8 cellular contexts compared by ENCODE assay signal in genomic region chr2:219250044-219250781, GRCh38. TPM values are rescaled to one million over a fixed set of nuclear protein-coding genes. Genes with fewer than 3 reads are reported as not detected.
A peak's percentile ranks its signal among the peaks of the same experiment; 100 is the strongest.
DNase-seq lines count a peak whose midpoint lies in the region; FAIRE-seq and TF ChIP-seq lines count a peak whose summit lies in the region.

No MANE protein-coding gene starts in this region.

- DNase-seq in DMS53 treated with DMSO at 0.1 percent for 48 hours (lab: John Stamatoyannopoulos, UW; ENCODE audit: unreplicated experiment): peak; percentile 9
- DNase-seq in PC-9: no peak
- no peak for DNase-seq in urothelium cell line (ENCODE audit: low spot score)
- DNase-seq in HPDE6-E6E7 (ENCODE audit: extremely low spot score): no peak
- no peak for DNase-seq in C1 segment of cervical spinal cord (lab: John Stamatoyannopoulos, UW)
- no peak for DNase-seq in T1000 (lab: John Stamatoyannopoulos, UW)

- peaks cover 70% of the 10 kb centered on the region for H3K4me1 ChIP-seq in PC-9 (replicated peaks; ENCODE audit: insufficient read depth)
- H3K4me1 ChIP-seq in endocrine pancreas (ENCODE audit: control insufficient read depth, insufficient read depth, low read length): peaks cover 28% of the 10 kb centered on the region
- H3K4me1 ChIP-seq in rectal smooth muscle tissue (ENCODE audit: control insufficient read depth, insufficient read depth, low read length): peaks cover 28% of the 10 kb centered on the region

- H3K36me3 ChIP-seq in PC-9 (ENCODE audit: low read depth): 0 out of 2 replicates have a peak, but pooled peaks cover 9% of the 10 kb centered on the region
- H3K36me3 ChIP-seq in endocrine pancreas (ENCODE audit: control insufficient read depth, insufficient read depth, low read length): no peaks in the 10 kb centered on the region
- peaks cover 12% of the 10 kb centered on the region for H3K36me3 ChIP-seq in rectal smooth muscle tissue (ENCODE audit: control insufficient read depth, insufficient read depth, low read length)

- H3K4me3 ChIP-seq in PC-9 (peak overlapping the region; percentile 21; the same call in 1 of the 2 replicates), endocrine pancreas (ENCODE audit: control insufficient read depth, insufficient read depth, low read length) (no peak overlapping the region), rectal smooth muscle tissue (ENCODE audit: low read length) (peak overlapping the region; percentile 3)

- no peaks in the 10 kb centered on the region for H3K9me2 ChIP-seq in PC-9 (ENCODE audit: insufficient read depth)

- BruUV-seq in PC-9 (replicated peaks; lab: Mats Ljungman, UMichigan): no TSS peak

- no peak for FAIRE-seq in urothelium cell line (lab: Jason Lieb, UNC)

- H3K79me2 ChIP-seq in PC-9 (ENCODE audit: low read depth): peaks cover 53% of the 10 kb centered on the region

- H3K27ac ChIP-seq in PC-9: peak overlapping the region; percentile 78
- H3K27ac ChIP-seq in rectal smooth muscle tissue (ENCODE audit: low read depth, low read length): peak overlapping the region; percentile 84

- peaks cover 44% of the 10 kb centered on the region for H3F3A ChIP-seq in PC-9 (ENCODE audit: insufficient read depth, low read depth)

- H4K20me1 ChIP-seq in PC-9 (ENCODE audit: insufficient read depth): no peaks in the 10 kb centered on the region

- H3K9ac ChIP-seq in endocrine pancreas (ENCODE audit: control insufficient read depth, insufficient read depth, low read length): peak overlapping the region; percentile 48
- peak overlapping the region; percentile 52 for H3K9ac ChIP-seq in rectal smooth muscle tissue (ENCODE audit: low read length)

- no peak overlapping the region for H2AFZ ChIP-seq in PC-9

- intact Hi-C loops in PC-9 (cut with micrococcal nuclease; ENCODE audit: unreplicated experiment): no loop called here

- no peaks in the 10 kb centered on the region for H3K9me3 ChIP-seq in PC-9 (ENCODE audit: insufficient read depth, low read depth)
- H3K9me3 ChIP-seq in endocrine pancreas (ENCODE audit: control insufficient read depth, low read length): no peaks in the 10 kb centered on the region

- TF ChIP-seq CTCF in PC-9 (conservative IDR thresholded peaks at IDR 0.05): no peak

- H3K4me2 ChIP-seq in PC-9: peak overlapping the region; percentile 73

- H3K27me3 ChIP-seq in PC-9 (ENCODE audit: insufficient read depth, low read depth) (no peaks in the 10 kb centered on the region), endocrine pancreas (ENCODE audit: control insufficient read depth, insufficient read depth, low read length) (no peaks in the 10 kb centered on the region), rectal smooth muscle tissue (ENCODE audit: control insufficient read depth, insufficient read depth, low read length) (no peaks in the 10 kb centered on the region)

- POLR2A ChIA-PET in PC-9 (lab: Charles Lee; ENCODE audit: unreplicated experiment): interaction anchor here (0.6 to 1.6 kb wide), 3 partner anchors 12 to 43 kb away, joined by 4 to 15 read pairs (median 6); partner anchors contain the start of gene DNAJB2

- CTCF ChIA-PET in PC-9 (lab: Charles Lee): interaction anchor here (0.8 to 1.1 kb wide), 2 partner anchors 45 to 273 kb away, joined by 3 to 13 read pairs; no protein-coding TSS in a partner anchor

RNA-seq across cellular contexts. Expression of gene TUBA4B, which starts 2.8 kb away (rescaled TPM):
- not detected in 2 replicates for total RNA-seq in PC-9 (2021)

RNA-seq across cellular contexts. Expression of gene TUBA4A, which starts 3.5 kb away (rescaled TPM):
- 118 and 157 TPM in 2 replicates for total RNA-seq in PC-9 (2021)

RNA-seq across cellular contexts. Expression of gene STK16, which starts 4.9 kb away (rescaled TPM):
- total RNA-seq in PC-9 (2021): 39.6 and 47.2 TPM in 2 replicates

RNA-seq across cellular contexts. Expression of gene GLB1L, which starts 5.0 kb away (rescaled TPM):
- total RNA-seq in PC-9 (2021): 7.9 and 10.8 TPM in 2 replicates

RNA-seq across cellular contexts. Expression of gene ANKZF1, which starts 20.6 kb away (rescaled TPM):
- total RNA-seq in PC-9 (2021): 62.2 and 65.1 TPM in 2 replicates
